Comparison of ENCODE assay signal across 12 cellular contexts in genomic region chr4:145819246-145820181, GRCh38.
DNase-seq lines count a peak whose midpoint lies in the region; ATAC-seq, FAIRE-seq and TF ChIP-seq lines count a peak whose summit lies in the region.
"Had no signal": no experiment of that assay in that cellular context is flagged by ENCODE, and none has a peak within 500 bp of the region (broad histone marks: within the 10 kb centered on the region; RNA-seq: fewer than 3 reads in every experiment).

No MANE protein-coding gene starts in this region.

- TF ChIP-seq CTCF in cardiac muscle cell (IDR thresholded peaks at IDR 0.05; ENCODE audit: low read depth, low read length) (no peak), gastrocnemius medialis (IDR thresholded peaks at IDR 0.05 in 4 of 5, conservative IDR thresholded peaks at IDR 0.05 in 1 of 5) (peak in 1 of 5 experiments; percentile 16), D721Med (IDR thresholded peaks at IDR 0.05; ENCODE audit: insufficient read depth, missing control alignments) (no peak)

- peak; percentile 53 for ATAC-seq in GM19468 (IDR thresholded peaks at IDR 0.05; ENCODE audit: extremely low read depth, unreplicated experiment)
- peak; percentile 90 to 93 for ATAC-seq in gastrocnemius medialis
- no peak for ATAC-seq in GM21526 (IDR thresholded peaks at IDR 0.05; ENCODE audit: low FRiP score, unreplicated experiment)
- ATAC-seq: activated CD8-positive, alpha-beta memory T cell treated with anti-CD3 and anti-CD28 coated beads, Interleukin-2, amount 10 ng/mL, durations not matched to agents 7 days and 5 days; stimulated activated naive CD8-positive, alpha-beta T cell treated with anti-CD3 and anti-CD28 coated beads, Interleukin-15, Interleukin-2, amounts not matched to agents 100 U/mL and 50 U/mL, for 24 hours had no signal

- H3K36me3 ChIP-seq in cardiac muscle cell (peaks cover 41% of the 10 kb centered on the region), gastrocnemius medialis (no peaks in the 10 kb centered on the region)
- H3K36me3 ChIP-seq: ascending aorta had no signal

- H3K4me3 ChIP-seq in cardiac muscle cell (no peak overlapping the region), gastrocnemius medialis (peak overlapping the region in 3 of 4 donors; percentile 12 to 34 (median 34))
- H3K4me3 ChIP-seq: ascending aorta had no signal

- in situ Hi-C loops in gastrocnemius medialis (cut with MboI; ENCODE audit: low sequenced_read_pairs in 4 of 4), result no loop called here

- FAIRE-seq in D721Med (lab: Jason Lieb, UNC), result no peak

- DNase-seq in NCI-H446 (lab: John Stamatoyannopoulos, UW) (peak; percentile 57 to 87), cardiac muscle cell (ENCODE audit: low read depth in 1 of 2, low spot score in 1 of 2) (no peak), gastrocnemius medialis (peak; percentile 44 to 50), D721Med (ENCODE audit: insufficient read length, low spot score) (no peak)
- no peak for DNase-seq in activated CD4-positive, CD25-positive, alpha-beta regulatory T cell (lab: John Stamatoyannopoulos, UW)
- DNase-seq: activated CD8-positive, alpha-beta memory T cell treated with anti-CD3 and anti-CD28 coated beads, Interleukin-2, amount 10 ng/mL, durations not matched to agents 7 days and 5 days; DMS153; stimulated activated naive CD8-positive, alpha-beta T cell treated with anti-CD3 and anti-CD28 coated beads, Interleukin-15, Interleukin-2, amounts not matched to agents 100 U/mL and 50 U/mL, for 24 hours; T-helper 1 cell had no signal

- H3K4me1 ChIP-seq in cardiac muscle cell (ENCODE audit: low read depth), result no peaks in the 10 kb centered on the region
- H3K4me1 ChIP-seq in gastrocnemius medialis, result peaks cover 30 to 32% of the 10 kb centered on the region in 2 donors
- H3K4me1 ChIP-seq: ascending aorta had no signal

- intact Hi-C loops in gastrocnemius medialis (cut with DNase I; ENCODE audit: low total_unique reads), result loop anchor here (1.0 to 10.0 kb wide), 4 partner anchors 19 to 335 kb away; partner anchors contain the start of genes MMAA and SMAD1

- H3K27ac ChIP-seq in cardiac muscle cell, result peak overlapping the region; percentile 44
- peak overlapping the region; percentile 77 to 87 (median 83) for H3K27ac ChIP-seq in gastrocnemius medialis
- H3K27ac ChIP-seq: ascending aorta had no signal

- no peak for TF ChIP-seq POLR2A in gastrocnemius medialis (IDR thresholded peaks at IDR 0.05)

- H3K9me3 ChIP-seq in cardiac muscle cell (ENCODE audit: low read depth) (no peaks in the 10 kb centered on the region), gastrocnemius medialis (no peaks in the 10 kb centered on the region)
- H3K9me3 ChIP-seq: ascending aorta had no signal

- H3K27me3 ChIP-seq in cardiac muscle cell, result no peaks in the 10 kb centered on the region
- no peaks in the 10 kb centered on the region for H3K27me3 ChIP-seq in gastrocnemius medialis
- H3K27me3 ChIP-seq: ascending aorta had no signal

Comparison
In these comparisons a context has a peak if more than half of its experiments do, and no peak if none do; other contexts are left out.
1. DNase-seq: peak in NCI-H446 (2 of 2) and gastrocnemius medialis (2 of 2); none in cardiac muscle cell (0 of 2), activated CD4-positive, CD25-positive, alpha-beta regulatory T cell (0 of 4) and D721Med (single experiment).